Comparison of ENCODE assay signal across 14 cellular contexts in the genomic region with DNA sequence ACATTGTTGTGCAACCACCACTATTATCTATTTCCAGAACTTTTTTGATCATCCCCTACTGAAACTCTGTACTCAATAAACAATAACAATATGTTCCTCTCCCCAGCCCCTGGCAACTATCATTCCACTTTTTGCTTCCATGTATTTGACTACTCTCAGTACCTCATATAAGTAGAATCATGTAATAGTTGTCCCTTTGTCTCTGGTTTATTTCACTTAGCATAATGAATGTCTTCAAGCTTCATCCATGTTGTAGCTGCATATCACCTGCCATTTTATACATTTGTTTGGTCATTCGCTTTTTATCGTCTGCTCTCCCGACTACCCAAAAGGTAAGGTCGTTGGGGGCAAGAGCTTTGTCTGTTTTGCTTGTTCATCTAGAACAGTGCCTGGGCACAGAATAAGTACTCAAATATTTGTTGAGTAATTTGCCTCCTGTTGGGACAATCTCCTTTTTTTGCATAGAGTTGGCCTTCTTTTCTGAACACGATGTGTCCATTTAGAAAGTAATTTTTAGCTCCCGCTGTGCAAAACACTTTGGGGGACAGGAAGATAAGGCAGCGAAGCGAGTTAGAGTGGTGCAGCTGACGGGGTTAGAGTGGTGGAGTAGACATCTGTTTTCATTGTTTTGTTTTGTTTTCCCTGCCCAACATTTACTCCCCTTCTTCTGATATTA.
DNase-seq lines count a peak whose midpoint lies in the region; TF ChIP-seq lines count a peak whose summit lies in the region.
"Had no signal": no experiment of that assay in that cellular context is flagged by ENCODE, and none has a peak within 500 bp of the region (broad histone marks: within the 10 kb centered on the region; RNA-seq: fewer than 3 reads in every experiment).

No MANE protein-coding gene starts in this region.

- H3K27ac ChIP-seq in coronary artery (peak overlapping the region; percentile 68 to 90), neuronal stem cell (replicated peaks; ENCODE audit: low read length) (no peak overlapping the region), SJCRH30 (no peak overlapping the region)

- POLR2A ChIA-PET in Caco-2 (lab: Charles Lee): interaction anchor here (0.7 kb wide), 1 partner anchor 39 kb away, joined by 4 read pairs; no protein-coding TSS in a partner anchor

- peaks cover 14% of the 10 kb centered on the region for H3K9me3 ChIP-seq in Caco-2
- H3K9me3 ChIP-seq in neuronal stem cell (replicated peaks in 1 of 2; ENCODE audit: control insufficient read depth in 2 of 2, insufficient read depth in 1 of 2, low read depth in 1 of 2, low read length in 2 of 2): peaks cover 0 to 6% of the 10 kb centered on the region in 2 donors
- H3K9me3 ChIP-seq in SJCRH30 (replicated peaks): no peaks in the 10 kb centered on the region; the same call in 1 of the 2 replicates

- H3K4me3 ChIP-seq in Caco-2 (ENCODE audit: low read depth, low read length) (no peak overlapping the region), coronary artery (peak overlapping the region; percentile 35), neuronal stem cell (ENCODE audit: low read length in 2 of 2) (no peak overlapping the region), SJCRH30 (no peak overlapping the region)

- H3K27me3 ChIP-seq in Caco-2 (replicated peaks; ENCODE audit: control insufficient read depth, insufficient read depth, low read length): no peaks in the 10 kb centered on the region
- H3K27me3 ChIP-seq in neuronal stem cell (ENCODE audit: control insufficient read depth in 3 of 3, insufficient read depth in 3 of 3, low read depth in 1 of 3, low read length in 3 of 3): no peaks in the 10 kb centered on the region
- no peaks in the 10 kb centered on the region for H3K27me3 ChIP-seq in SJCRH30

- H3K4me1 ChIP-seq in Caco-2 (peaks cover 48% of the 10 kb centered on the region), neuronal stem cell (ENCODE audit: control insufficient read depth in 2 of 2, insufficient read depth in 1 of 2, low read depth in 1 of 2, low read length in 2 of 2) (peaks cover 8 to 9% of the 10 kb centered on the region in 2 donors), SJCRH30 (no peaks in the 10 kb centered on the region)

- no peak overlapping the region for H2AK5ac ChIP-seq in neuronal stem cell (ENCODE audit: low read depth, low read length)

- TF ChIP-seq CTCF in Caco-2 (IDR thresholded peaks at IDR 0.05; ENCODE audit: insufficient read depth in 1 of 2, low read depth in 1 of 2, low read length in 1 of 2, severe bottlenecking in 1 of 2, unreplicated experiment in 1 of 2) (no peak), coronary artery (IDR thresholded peaks at IDR 0.05) (no peak), progenitor cell of endocrine pancreas (IDR thresholded peaks at IDR 0.05; ENCODE audit: unreplicated experiment) (no peak)

- H3K9me3 Mint-ChIP-seq in Caco-2 (ENCODE audit: unreplicated experiment) (peaks cover 28% of the 10 kb centered on the region), progenitor cell of endocrine pancreas (ENCODE audit: low read depth) (peaks cover 6% of the 10 kb centered on the region)

- DNase-seq in Caco-2 (no peak), NCI-H2081 treated with DMSO at 0.1 percent for 48 hours (lab: John Stamatoyannopoulos, UW) (peak; percentile 97), coronary artery (ENCODE audit: low spot score) (no peak), progenitor cell of endocrine pancreas (ENCODE audit: low spot score, unreplicated experiment) (no peak), mucosa of gallbladder (ENCODE audit: low spot score) (no peak), neuronal stem cell (ENCODE audit: low spot score) (no peak), SJCRH30 (no peak)
- no peak for DNase-seq in stimulated activated CD4-positive, alpha-beta T cell treated with anti-CD3 and anti-CD28 coated beads, Interleukin-4, amount 100 ng/mL, for 1 hour
- DNase-seq: activated CD8-positive, alpha-beta memory T cell treated with anti-CD3 and anti-CD28 coated beads, Interleukin-2, amount 10 ng/mL, durations not matched to agents 7 days and 5 days; activated effector memory CD4-positive, alpha-beta T cell treated with anti-CD3 and anti-CD28 coated beads, Interleukin-2, amount 50 U/mL, for 16 hours; glutamatergic neuron; PC-3; posterior cingulate gyrus; stimulated activated CD4-positive, alpha-beta T cell treated with anti-CD3 and anti-CD28 coated beads, Interleukin-15, amount 100 ng/mL, for 24 hours had no signal

- H3K36me3 ChIP-seq in Caco-2 (ENCODE audit: control insufficient read depth, insufficient read depth, low read length): no peaks in the 10 kb centered on the region
- no peaks in the 10 kb centered on the region for H3K36me3 ChIP-seq in neuronal stem cell (replicated peaks in 1 of 2; ENCODE audit: control insufficient read depth in 2 of 2, insufficient read depth in 2 of 2, low read length in 2 of 2)
- H3K36me3 ChIP-seq in SJCRH30: no peaks in the 10 kb centered on the region

- intact Hi-C loops in Caco-2 (cut with micrococcal nuclease; ENCODE audit: unreplicated experiment): no loop called here

- H3K27me3 Mint-ChIP-seq in Caco-2 (ENCODE audit: insufficient read depth, unreplicated experiment) (no peaks in the 10 kb centered on the region), progenitor cell of endocrine pancreas (no peaks in the 10 kb centered on the region)

- H3K27ac Mint-ChIP-seq in Caco-2 (ENCODE audit: unreplicated experiment) (peak overlapping the region; percentile 49), progenitor cell of endocrine pancreas (peak overlapping the region; percentile 83)
- H3K27ac Mint-ChIP-seq: activated CD8-positive, alpha-beta memory T cell treated with anti-CD3 and anti-CD28 coated beads, Interleukin-2, amount 10 ng/mL, durations not matched to agents 7 days and 5 days had no signal

- H4K8ac ChIP-seq in neuronal stem cell (ENCODE audit: low read depth, low read length): no peak overlapping the region

- no peak overlapping the region for H3K4me2 ChIP-seq in neuronal stem cell (ENCODE audit: insufficient read depth, low read length, poor library complexity, severe bottlenecking)

- H3K79me1 ChIP-seq in neuronal stem cell (ENCODE audit: low read depth, low read length): no peaks in the 10 kb centered on the region

- no peak overlapping the region for H3K18ac ChIP-seq in neuronal stem cell (ENCODE audit: low read length)

- H2BK120ac ChIP-seq in neuronal stem cell (ENCODE audit: low read depth, low read length): no peak overlapping the region

- no CpG with 5 or more reads among the region's 9 CpGs for WGBS in neuronal stem cell (ENCODE audit: extremely low coverage in 2 of 2, insufficient read length in 2 of 2, insufficient replicate concordance in 1 of 2), 2 donors

- H2BK15ac ChIP-seq in neuronal stem cell (ENCODE audit: low read length): no peak overlapping the region

- no peak overlapping the region for H2BK5ac ChIP-seq in neuronal stem cell (ENCODE audit: low read length)

- H3K23ac ChIP-seq in neuronal stem cell (ENCODE audit: low read depth, low read length, poor library complexity): no peak overlapping the region

- CTCF ChIA-PET in Caco-2 (lab: Charles Lee): no interaction called here

- H4K91ac ChIP-seq in neuronal stem cell (ENCODE audit: low read depth, low read length, poor library complexity): no peak overlapping the region

- H3K36me3 Mint-ChIP-seq in Caco-2 (ENCODE audit: insufficient read depth, unreplicated experiment) (no peaks in the 10 kb centered on the region), progenitor cell of endocrine pancreas (ENCODE audit: insufficient read depth) (no peaks in the 10 kb centered on the region)
- H3K36me3 Mint-ChIP-seq: activated CD8-positive, alpha-beta memory T cell treated with anti-CD3 and anti-CD28 coated beads, Interleukin-2, amount 10 ng/mL, durations not matched to agents 7 days and 5 days had no signal

- H3K9ac ChIP-seq in neuronal stem cell (ENCODE audit: low read depth, low read length, poor library complexity): no peak overlapping the region

- BruUV-seq in Caco-2 (replicated peaks; lab: Mats Ljungman, UMichigan): no TSS peak

- H3K4me1 Mint-ChIP-seq in Caco-2 (ENCODE audit: low read depth, unreplicated experiment) (peaks cover 55% of the 10 kb centered on the region), progenitor cell of endocrine pancreas (ENCODE audit: low read depth) (peaks cover 29% of the 10 kb centered on the region)
- H3K4me1 Mint-ChIP-seq: activated CD8-positive, alpha-beta memory T cell treated with anti-CD3 and anti-CD28 coated beads, Interleukin-2, amount 10 ng/mL, durations not matched to agents 7 days and 5 days had no signal

- H2BK12ac ChIP-seq in neuronal stem cell (ENCODE audit: low read length): no peak overlapping the region

- H2AFZ ChIP-seq in neuronal stem cell (ENCODE audit: low read length): no peak overlapping the region

- H3K4me3 Mint-ChIP-seq in Caco-2 (ENCODE audit: unreplicated experiment) (no peak overlapping the region), progenitor cell of endocrine pancreas (ENCODE audit: low read depth) (no peak overlapping the region)
- H3K4me3 Mint-ChIP-seq: activated CD8-positive, alpha-beta memory T cell treated with anti-CD3 and anti-CD28 coated beads, Interleukin-2, amount 10 ng/mL, durations not matched to agents 7 days and 5 days had no signal

- H3K4ac ChIP-seq in neuronal stem cell (ENCODE audit: low read length): no peak overlapping the region

- no peak overlapping the region for H3K14ac ChIP-seq in neuronal stem cell (ENCODE audit: low read length)

Comparison
In these comparisons a context has a peak if more than half of its experiments do, and no peak if none do; other contexts are left out.
1. H3K27ac ChIP-seq: peak in coronary artery (2 of 2); none in neuronal stem cell (single experiment) and SJCRH30 (single experiment).